ENCODE assay signal across 8 cellular contexts in genomic region chr17:82052638-82053059, GRCh38. TPM values are rescaled to one million over a fixed set of nuclear protein-coding genes. Genes with fewer than 3 reads are reported as not detected.
DNase-seq lines count a peak whose midpoint lies in the region; ATAC-seq and TF ChIP-seq lines count a peak whose summit lies in the region.

No MANE protein-coding gene starts in this region.

- H3K79me2 ChIP-seq in SU-DHL-6 (ENCODE audit: insufficient read depth, low read length), result peaks cover 10% of the 10 kb centered on the region

- H3K4me3 ChIP-seq in GM12864 (ENCODE audit: low read depth, low read length) (peak overlapping the region; percentile 94), SU-DHL-6 (ENCODE audit: insufficient read depth, low read length, poor library complexity, severe bottlenecking) (peak overlapping the region; percentile 96), fibroblast of villous mesenchyme (ENCODE audit: low read depth, low read length) (peak overlapping the region; percentile 68), retinal pigment epithelial cell (ENCODE audit: low read length) (peak overlapping the region; percentile 79)

- no peak overlapping the region for H3K27ac ChIP-seq in SU-DHL-6 (ENCODE audit: low read depth, low read length)

- no peaks in the 10 kb centered on the region for H3K9me2 ChIP-seq in SU-DHL-6 (replicated peaks; ENCODE audit: insufficient read depth, low read length)

- H2AFZ ChIP-seq in SU-DHL-6 (ENCODE audit: low read depth, low read length, severe bottlenecking), result no peak overlapping the region

- no peaks in the 10 kb centered on the region for H3K36me3 ChIP-seq in SU-DHL-6 (ENCODE audit: low read length)

- ATAC-seq in HG03280 (IDR thresholded peaks at IDR 0.05; ENCODE audit: unreplicated experiment) (no peak), GM19452 (IDR thresholded peaks at IDR 0.05; ENCODE audit: unreplicated experiment) (no peak), HG02840 (IDR thresholded peaks at IDR 0.05; ENCODE audit: low FRiP score, unreplicated experiment) (no peak)

- TF ChIP-seq CTCF in GM12864 (IDR thresholded peaks at IDR 0.05; ENCODE audit: low read depth, low read length, missing control alignments), result no peak
- TF ChIP-seq CTCF in SU-DHL-6 (IDR thresholded peaks at IDR 0.05; ENCODE audit: insufficient read depth, low read length, poor library complexity, severe bottlenecking), result no peak
- TF ChIP-seq CTCF in fibroblast of villous mesenchyme (IDR thresholded peaks at IDR 0.05; ENCODE audit: insufficient read depth, low read depth, low read length), result no peak
- TF ChIP-seq CTCF in retinal pigment epithelial cell (conservative IDR thresholded peaks at IDR 0.05; ENCODE audit: low read depth, low read length), result no peak

- H3K9ac ChIP-seq in SU-DHL-6 (ENCODE audit: low read length), result peak overlapping the region; percentile 71

- H3K9me3 ChIP-seq in SU-DHL-6 (ENCODE audit: insufficient read depth, low read length), result no peaks in the 10 kb centered on the region

- no peak for DNase-seq in GM12864 (ENCODE audit: low read depth)
- no peak for DNase-seq in fibroblast of villous mesenchyme (ENCODE audit: low read depth)
- no peak for DNase-seq in retinal pigment epithelial cell (ENCODE audit: low read depth)
- DNase-seq in HuH-7 (ENCODE audit: low spot score), result no peak

- peak overlapping the region; percentile 67 for H3K4me2 ChIP-seq in SU-DHL-6 (ENCODE audit: low read depth, low read length, poor library complexity, severe bottlenecking)

- no peaks in the 10 kb centered on the region for H3F3A ChIP-seq in SU-DHL-6 (ENCODE audit: insufficient read depth)

- H3K27me3 ChIP-seq in SU-DHL-6 (ENCODE audit: low read length), result no peaks in the 10 kb centered on the region

- no peaks in the 10 kb centered on the region for H4K20me1 ChIP-seq in SU-DHL-6 (ENCODE audit: low read depth, low read length)

RNA-seq across cellular contexts. Expression of gene GPS1, which starts 1.0 kb away (rescaled TPM):
- 104 and 109 TPM in 2 replicates for total RNA-seq in fibroblast of villous mesenchyme

RNA-seq across cellular contexts. Expression of gene RFNG, which starts 1.0 kb away (rescaled TPM):
- total RNA-seq in fibroblast of villous mesenchyme, result 39.6 and 47.5 TPM in 2 replicates

RNA-seq across cellular contexts. Expression of gene DUS1L, which starts 13.0 kb away (rescaled TPM):
- 56.1 and 64.4 TPM in 2 replicates for total RNA-seq in fibroblast of villous mesenchyme

RNA-seq across cellular contexts. Expression of gene DCXR, which starts 15.2 kb away (rescaled TPM):
- total RNA-seq in fibroblast of villous mesenchyme, result 40.6 and 51.9 TPM in 2 replicates

RNA-seq across cellular contexts. Expression of gene RAC3, which starts 21.2 kb away (rescaled TPM):
- total RNA-seq in fibroblast of villous mesenchyme, result 6.4 and 9.1 TPM in 2 replicates
